7 cellular contexts compared by ENCODE assay signal in the genomic region with DNA sequence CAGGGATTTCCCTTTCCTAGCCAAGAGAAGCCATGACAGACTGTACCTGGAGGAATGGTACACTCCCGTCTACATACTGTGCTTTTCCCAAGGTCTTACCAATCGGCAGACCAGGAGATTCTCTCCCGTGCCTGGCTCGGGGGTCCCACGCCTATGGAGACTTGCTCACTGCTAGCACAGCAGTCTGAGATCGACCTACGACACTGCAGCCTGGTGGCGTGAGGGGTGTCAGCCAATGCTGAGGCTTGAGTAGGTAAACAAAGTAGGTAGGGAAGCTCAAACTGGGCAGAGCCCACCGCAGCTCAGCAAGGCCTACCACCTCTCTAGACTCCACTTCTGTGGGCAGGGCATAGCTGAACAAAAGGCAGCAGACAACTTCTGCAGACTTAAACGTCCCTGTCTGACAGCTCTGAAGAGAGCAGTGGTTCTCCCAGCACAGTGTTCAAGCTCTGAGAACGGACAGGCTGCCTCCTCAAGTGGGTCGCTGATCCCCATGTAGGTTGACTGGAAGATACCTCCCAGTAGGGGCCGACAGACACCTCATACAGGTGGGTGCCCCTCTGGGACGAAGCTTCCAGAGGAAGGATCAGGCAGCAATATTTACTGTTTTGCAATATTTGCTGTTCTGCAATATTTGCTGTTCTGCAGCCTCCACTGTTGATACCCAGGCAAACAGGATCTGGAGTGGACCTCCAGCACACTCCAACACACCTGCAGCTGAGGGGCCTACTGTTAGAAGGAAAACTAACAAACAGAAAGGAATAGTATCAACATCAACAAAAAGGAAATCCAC.
DNase-seq lines count a peak whose midpoint lies in the region; ATAC-seq and TF ChIP-seq lines count a peak whose summit lies in the region.
"Not testable (repeated sequence)": the region's sequence is repeated elsewhere in the genome, so short reads cannot be mapped to it uniquely, and the experiment has no call there.

No MANE protein-coding gene starts in this region.

- H3K27me3 ChIP-seq in H7 (ENCODE audit: control insufficient read depth, insufficient read depth, low read length); WERI-Rb-1 (ENCODE audit: insufficient read depth, low read depth, severe bottlenecking); lung (ENCODE audit: control insufficient read depth, insufficient read depth); prostate gland (replicated peaks; ENCODE audit: insufficient read depth): not testable (repeated sequence)

- 78 to 82% methylated on average over 14 of the region's 14 CpGs for WGBS in lung, 2 donors
- WGBS in prostate gland, result 73% methylated on average over 14 of the region's 14 CpGs

- DNase-seq in H7, result peak; percentile 10
- DNase-seq in WERI-Rb-1, result not testable (repeated sequence)
- DNase-seq in ecto neural progenitor cell (ENCODE audit: low spot score), result peak; percentile 40
- DNase-seq in islet precursor cell, result peak; percentile 35
- peak; percentile 32 for DNase-seq in lung (ENCODE audit: low spot score)
- peak; percentile 44 for DNase-seq in prostate gland (ENCODE audit: low spot score)

- not testable (repeated sequence) for ATAC-seq in lung (ENCODE audit: insufficient read depth, low FRiP score)

- not testable (repeated sequence) for H3K36me3 ChIP-seq in H7 (replicated peaks; ENCODE audit: control insufficient read depth, insufficient read depth, low read length); WERI-Rb-1; lung (ENCODE audit: control insufficient read depth in 2 of 2, insufficient read depth in 2 of 2, low read length in 2 of 2); prostate gland

- TF ChIP-seq CTCF in C4-2B (conservative IDR thresholded peaks at IDR 0.05); lung (IDR thresholded peaks at IDR 0.05; ENCODE audit: control extremely low read depth, extremely low read depth); prostate gland (IDR thresholded peaks at IDR 0.05): not testable (repeated sequence)
- 0 out of 2 replicates have a peak, but pooled peaks have one; percentile 7 for TF ChIP-seq CTCF in WERI-Rb-1 (IDR thresholded peaks at IDR 0.05; ENCODE audit: low read depth, low read length)

- intact Hi-C loops in prostate gland (cut with DNase I), result not testable (repeated sequence)

- H3K27ac ChIP-seq in C4-2B (peak overlapping the region; percentile 70), prostate gland (peak overlapping the region; percentile 36 to 64)
- H3K27ac ChIP-seq in WERI-Rb-1; lung (ENCODE audit: low read depth in 1 of 2, low read length in 1 of 2): not testable (repeated sequence)

- H3K9me3 ChIP-seq in WERI-Rb-1 (ENCODE audit: severe bottlenecking); lung (ENCODE audit: control insufficient read depth in 2 of 2, insufficient read depth in 1 of 2, low read length in 1 of 2); prostate gland: not testable (repeated sequence)

- not testable (repeated sequence) for TF ChIP-seq POLR2A in prostate gland (IDR thresholded peaks at IDR 0.05)

- not testable (repeated sequence) for H3K4me1 ChIP-seq in lung (ENCODE audit: control insufficient read depth in 2 of 2, insufficient read depth in 2 of 2, low read length in 2 of 2); prostate gland (replicated peaks)

- H3K4me3 ChIP-seq in H7 (ENCODE audit: insufficient read depth, low read depth, low read length); WERI-Rb-1 (ENCODE audit: low read depth, low read length); lung; prostate gland: not testable (repeated sequence)
